Comparison of ENCODE assay signal across 25 cellular contexts in genomic region chr3:78314327-78314726, GRCh38.
"Had no signal": no experiment of that assay in that cellular context is flagged by ENCODE, and none has a peak within 500 bp of the region (broad histone marks: within the 10 kb centered on the region; RNA-seq: fewer than 3 reads in every experiment).

No MANE protein-coding gene starts in this region.

- H3K4me1 ChIP-seq: gastrocnemius medialis, right atrium auricular region, stomach, thyroid gland, upper lobe of left lung had no signal

- DNase-seq: activated CD4-positive, alpha-beta memory T cell treated with anti-CD3 and anti-CD28 coated beads for 36 hours; activated CD4-positive, alpha-beta T cell treated with anti-CD3 and anti-CD28 coated beads, Interleukin-2, amount 10 ng/mL, durations not matched to agents 24 days and 14 days; activated CD4-positive, CD25-positive, alpha-beta regulatory T cell treated with anti-CD3 and anti-CD28 coated beads, Interleukin-2, amount 50 U/mL, for 72 hours; activated CD8-positive, alpha-beta memory T cell treated with anti-CD3 and anti-CD28 coated beads, Interleukin-2, amount 50 U/mL, for 4 hours; activated effector memory CD4-positive, alpha-beta T cell treated with anti-CD3 and anti-CD28 coated beads, Interleukin-2, amount 50 U/mL, for 16 hours; activated naive CD4-positive, alpha-beta T cell treated with anti-CD3 and anti-CD28 coated beads for 36 hours; activated naive CD8-positive, alpha-beta T cell treated with anti-CD3 and anti-CD28 coated beads for 36 hours; activated T-cell treated with anti-CD3 and anti-CD28 coated beads, Interleukin-2, amount 50 U/mL, for 1 hour; caudate nucleus; cortex of kidney; effector memory CD8-positive, alpha-beta T cell; erythroblast; gastrocnemius medialis; left cardiac atrium; left ventricle myocardium superior; mucosa of descending colon; stimulated activated CD4-positive, alpha-beta T cell treated with anti-CD3 and anti-CD28 coated beads, Interleukin-15, amount 100 ng/mL, for 24 hours; stimulated activated CD4-positive, alpha-beta T cell treated with anti-CD3 and anti-CD28 coated beads, Interleukin-2, amount 100 ng/mL, for 24 hours; stimulated activated naive B cell treated with anti-CD40 and anti-IgM and Interleukin-4, amounts not matched to agents 10 μg/mL and 1 μg/mL and 100 μg/mL, for 72 hours; stomach; thyroid gland; upper lobe of left lung had no signal

- H3K27me3 ChIP-seq: gastrocnemius medialis, hepatocyte, right atrium auricular region, stomach, thyroid gland, upper lobe of left lung had no signal

- H3K27ac ChIP-seq: gastrocnemius medialis, hepatocyte, right atrium auricular region, stomach, thyroid gland, upper lobe of left lung had no signal

- ATAC-seq: effector memory CD8-positive, alpha-beta T cell; gastrocnemius medialis; left cardiac atrium; left ventricle myocardium superior; mucosa of descending colon; natural killer cell treated with Interleukin-12 subunit alpha and Interleukin-12 subunit beta and Interleukin-15 and Interleukin-18, amount 100 ng/mL, for 72 hours; stimulated activated naive B cell treated with anti-CD40 and anti-IgM and Interleukin-4, amounts not matched to agents 10 μg/mL and 1 μg/mL and 100 μg/mL, for 72 hours had no signal

- H3K9me3 ChIP-seq: gastrocnemius medialis, mucosa of descending colon, right atrium auricular region, thyroid gland, upper lobe of left lung had no signal

- H3K36me3 ChIP-seq: gastrocnemius medialis, right atrium auricular region, stomach, thyroid gland, upper lobe of left lung had no signal

- H3K4me3 ChIP-seq: gastrocnemius medialis, hepatocyte, mucosa of descending colon, right atrium auricular region, stomach, thyroid gland, upper lobe of left lung had no signal
